8 cellular contexts compared by ENCODE assay signal in the genomic region with DNA sequence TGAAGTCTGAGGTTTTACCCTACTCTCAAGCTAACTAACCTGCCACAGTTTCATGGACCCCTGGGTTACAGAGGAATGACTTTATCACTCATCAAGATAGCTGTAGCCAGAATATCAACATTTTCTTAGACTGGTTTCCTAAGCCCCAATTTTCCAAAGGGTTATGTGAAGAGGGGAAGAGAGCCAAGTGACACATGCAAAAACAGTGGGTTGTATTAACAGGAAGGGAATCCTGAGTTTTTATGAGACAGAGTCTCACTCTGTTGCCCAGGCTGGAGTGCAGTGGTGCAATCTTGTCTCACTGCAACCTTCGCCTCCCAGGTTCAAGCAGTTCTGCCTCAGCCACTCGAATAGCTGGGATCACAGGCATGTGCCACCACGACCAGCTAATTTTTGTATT. TPM values are rescaled to one million over a fixed set of nuclear protein-coding genes. Genes with fewer than 3 reads are reported as not detected.
DNase-seq lines count a peak whose midpoint lies in the region; ATAC-seq and TF ChIP-seq lines count a peak whose summit lies in the region.

No MANE protein-coding gene starts in this region.

- TF ChIP-seq CTCF in WTC11 (IDR thresholded peaks at IDR 0.05) (no peak), neural progenitor cell (IDR thresholded peaks at IDR 0.05) (no peak), foreskin keratinocyte (conservative IDR thresholded peaks at IDR 0.05) (no peak)

- peak overlapping the region; percentile 82 for H3K27ac Mint-ChIP-seq in WTC11
- peak overlapping the region; percentile 5 for H3K27ac Mint-ChIP-seq in neural progenitor cell

- peak; percentile 3 for ATAC-seq in GM18508 (IDR thresholded peaks at IDR 0.05; ENCODE audit: insufficient read depth, unreplicated experiment)
- peak; percentile 1 for ATAC-seq in HG02571 (IDR thresholded peaks at IDR 0.05; ENCODE audit: unreplicated experiment)
- no peak for ATAC-seq in WTC11
- no peak for ATAC-seq in GM18520 (IDR thresholded peaks at IDR 0.05; ENCODE audit: unreplicated experiment)
- no peak for ATAC-seq in GM21515 (IDR thresholded peaks at IDR 0.05; ENCODE audit: unreplicated experiment)
- no peak for ATAC-seq in foreskin keratinocyte

- no peak overlapping the region for H3K9ac ChIP-seq in neural progenitor cell

- H3K4me1 Mint-ChIP-seq in WTC11 = peaks cover 73% of the 10 kb centered on the region
- H3K4me1 Mint-ChIP-seq in neural progenitor cell = peaks cover 18% of the 10 kb centered on the region

- H3K4me1 ChIP-seq in neural progenitor cell (peaks cover 30% of the 10 kb centered on the region), foreskin keratinocyte (peaks cover 26% of the 10 kb centered on the region)

- no peaks in the 10 kb centered on the region for H3K9me3 ChIP-seq in neural progenitor cell (ENCODE audit: low read depth)

- no peaks in the 10 kb centered on the region for H4K20me1 ChIP-seq in neural progenitor cell (ENCODE audit: low read depth)

- H3K27me3 Mint-ChIP-seq in WTC11 (ENCODE audit: low read depth) (no peaks in the 10 kb centered on the region), neural progenitor cell (ENCODE audit: insufficient read depth, low read depth) (peaks cover 11% of the 10 kb centered on the region)

- DNase-seq in WTC11 (ENCODE audit: low spot score) (no peak), neural progenitor cell (ENCODE audit: low spot score) (no peak), NCI-H146 treated with DMSO at 0.1 percent for 48 hours (lab: John Stamatoyannopoulos, UW; ENCODE audit: unreplicated experiment) (no peak), foreskin keratinocyte (no peak)

- H3K27me3 ChIP-seq in neural progenitor cell (no peaks in the 10 kb centered on the region), foreskin keratinocyte (no peaks in the 10 kb centered on the region)

- H3K4me3 ChIP-seq in neural progenitor cell = no peak overlapping the region

- H3K36me3 ChIP-seq in neural progenitor cell = no peaks in the 10 kb centered on the region

- H3K79me2 ChIP-seq in neural progenitor cell (ENCODE audit: low read depth) = peaks cover 97% of the 10 kb centered on the region

- H3F3A ChIP-seq in neural progenitor cell (ENCODE audit: low read depth) = peaks cover 11% of the 10 kb centered on the region

- CTCF ChIA-PET in WTC11 (lab: Charles Lee) = interaction anchor here (1.0 to 1.4 kb wide), 3 partner anchors 11 to 18 kb away, joined by 3 to 5 read pairs (median 4); no protein-coding TSS in a partner anchor

- H3K27ac ChIP-seq in neural progenitor cell = no peak overlapping the region
- H3K27ac ChIP-seq in foreskin keratinocyte = no peak overlapping the region

- no peaks in the 10 kb centered on the region for H3K36me3 Mint-ChIP-seq in WTC11
- H3K36me3 Mint-ChIP-seq in neural progenitor cell = no peaks in the 10 kb centered on the region

- no peaks in the 10 kb centered on the region for H3K9me3 Mint-ChIP-seq in WTC11
- H3K9me3 Mint-ChIP-seq in neural progenitor cell = no peaks in the 10 kb centered on the region

- POLR2A ChIA-PET in WTC11 (lab: Charles Lee) = interaction anchor here (1.0 kb wide), 1 partner anchor 20 kb away, joined by 3 read pairs; no protein-coding TSS in a partner anchor

- H3K4me3 Mint-ChIP-seq in WTC11 = no peak overlapping the region
- H3K4me3 Mint-ChIP-seq in neural progenitor cell = no peak overlapping the region

- no peak overlapping the region for H2AFZ ChIP-seq in neural progenitor cell (replicated peaks)

- H3K4me2 ChIP-seq in neural progenitor cell = no peak overlapping the region

TF ChIP-seq in WTC11, 78 proteins besides CTCF, POLR2A, EP300 and RAD21:
- TF ChIP-seq ZNF396 (CRISPR knock-in tag; IDR thresholded peaks at IDR 0.05; ENCODE audit: borderline replicate concordance) (no peak), ZNF121 (CRISPR knock-in tag; IDR thresholded peaks at IDR 0.05) (0 out of 2 replicates have a peak, but pooled peaks have one; percentile 36)

RNA-seq across cellular contexts. Expression of gene AFF1, which starts 5.4 kb away (rescaled TPM):
- total RNA-seq in WTC11 (2021) (72.6 to 93.4 TPM (median 83.9 TPM) in 3 replicates), neural progenitor cell (ENCODE audit: low replicate concordance) (25.5 and 29.0 TPM in 2 replicates), foreskin keratinocyte (16.4 and 19.5 TPM in 2 replicates)
- polyA plus RNA-seq in foreskin keratinocyte = 2.3 and 2.7 TPM in 2 replicates

RNA-seq across cellular contexts. Expression of gene C4orf36, which starts 48.0 kb away (rescaled TPM):
- total RNA-seq in WTC11 (2021) (0.73 to 1.5 TPM (median 0.79 TPM) in 3 replicates), neural progenitor cell (ENCODE audit: low replicate concordance) (5.7 and 8.6 TPM in 2 replicates), foreskin keratinocyte (2.8 and 3.2 TPM in 2 replicates)
- 3.2 and 3.9 TPM in 2 replicates for polyA plus RNA-seq in foreskin keratinocyte

Comparison
In these comparisons a context has a peak if more than half of its experiments do, and no peak if none do; other contexts are left out.
1. ATAC-seq: peak in GM18508 (single experiment) and HG02571 (single experiment); none in WTC11 (single experiment), GM18520 (single experiment), GM21515 (single experiment) and foreskin keratinocyte (single experiment).